ENCODE assay signal across 1 cellular context in the genomic region with DNA sequence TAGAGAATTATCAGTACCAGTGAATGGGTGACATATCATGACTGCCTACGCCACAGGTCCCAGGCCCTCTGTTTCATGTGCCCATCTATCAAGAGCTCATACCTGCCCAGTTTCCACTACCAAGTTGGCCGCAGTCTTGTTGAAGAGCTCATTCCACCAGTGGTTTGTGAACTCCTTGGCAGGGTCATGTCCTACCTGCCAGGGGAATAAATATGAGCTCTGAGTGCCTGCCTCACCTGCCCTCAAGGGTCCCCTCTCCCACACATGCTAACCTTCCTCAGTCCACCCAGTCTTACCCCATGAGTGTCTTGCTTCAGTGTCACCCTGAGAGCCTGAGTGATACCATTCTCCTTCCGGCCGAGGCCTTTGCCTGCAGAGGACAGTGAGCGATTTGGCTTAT.
TF ChIP-seq lines count a peak whose summit lies in the region.

No MANE protein-coding gene starts in this region.

TF ChIP-seq in SK-N-SH, 30 proteins besides CTCF, POLR2A, EP300 and RAD21:
- TF ChIP-seq SIN3A (IDR thresholded peaks at IDR 0.05; ENCODE audit: borderline replicate concordance, low read depth, low read length) (no peak), YY1 (IDR thresholded peaks at IDR 0.05; ENCODE audit: low read depth) (no peak), POLR2AphosphoS5 (IDR thresholded peaks at IDR 0.05; ENCODE audit: low read depth, low read length) (no peak), NFIC (IDR thresholded peaks at IDR 0.05; ENCODE audit: borderline replicate concordance) (no peak), CHD2 (IDR thresholded peaks at IDR 0.05; ENCODE audit: low read length, partially characterized antibody) (no peak)
- TF ChIP-seq, protein P1, sequence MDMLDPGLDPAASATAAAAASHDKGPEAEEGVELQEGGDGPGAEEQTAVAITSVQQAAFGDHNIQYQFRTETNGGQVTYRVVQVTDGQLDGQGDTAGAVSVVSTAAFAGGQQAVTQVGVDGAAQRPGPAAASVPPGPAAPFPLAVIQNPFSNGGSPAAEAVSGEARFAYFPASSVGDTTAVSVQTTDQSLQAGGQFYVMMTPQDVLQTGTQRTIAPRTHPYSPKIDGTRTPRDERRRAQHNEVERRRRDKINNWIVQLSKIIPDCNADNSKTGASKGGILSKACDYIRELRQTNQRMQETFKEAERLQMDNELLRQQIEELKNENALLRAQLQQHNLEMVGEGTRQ (IDR thresholded peaks at IDR 0.05; ENCODE audit: borderline replicate concordance, low read depth, low read length): no peak
TF ChIP-seq in SK-N-SH: peak in this region for 0.
